19 cellular contexts compared by ENCODE assay signal in the genomic region with DNA sequence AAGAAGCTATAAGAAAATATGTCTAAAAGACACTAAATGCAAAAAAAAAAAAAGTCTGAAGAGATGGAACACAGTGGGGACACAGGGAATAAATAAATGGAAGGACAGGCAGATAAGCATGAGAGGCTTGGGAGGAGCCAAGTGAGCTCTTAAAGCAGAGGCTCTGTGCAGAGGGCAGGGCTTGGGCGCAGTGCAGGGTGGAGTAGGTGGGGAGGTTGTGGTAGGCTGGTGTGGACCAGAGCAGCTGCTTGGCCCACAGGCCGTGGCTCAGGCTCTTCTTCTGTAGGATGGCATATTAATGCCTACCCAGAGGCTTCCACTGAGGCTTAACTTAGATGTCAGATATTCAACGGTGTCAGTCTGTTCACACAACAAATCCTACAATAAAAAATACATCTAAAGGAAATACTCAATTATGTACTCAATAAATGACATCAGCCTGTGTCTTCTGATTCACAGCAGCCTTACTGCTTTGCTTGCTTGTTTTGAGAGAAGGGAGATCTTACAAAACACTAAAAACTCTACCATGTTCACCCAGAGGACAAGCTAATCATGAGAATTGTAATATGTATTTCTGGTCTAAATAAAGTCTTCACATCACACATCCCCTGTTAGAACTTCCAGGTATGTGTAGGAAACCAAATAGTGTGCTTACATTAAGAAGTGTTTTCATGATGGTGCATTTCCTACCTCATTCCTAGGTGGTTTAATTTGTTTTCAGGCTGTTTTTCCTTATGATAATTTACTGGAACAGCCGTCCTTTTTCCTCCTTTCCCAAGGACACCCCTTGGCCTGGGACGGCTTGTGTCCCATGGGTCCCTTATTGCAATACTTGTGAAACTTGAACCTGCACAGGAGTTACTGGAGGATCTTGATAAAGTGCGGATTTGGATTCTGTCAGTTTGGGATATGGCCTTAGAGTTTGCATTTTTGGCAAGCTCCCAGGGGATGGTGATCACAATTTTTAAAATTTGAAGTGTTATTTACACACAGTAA. TPM values are rescaled to one million over a fixed set of nuclear protein-coding genes. Genes with fewer than 3 reads are reported as not detected.
DNase-seq lines count a peak whose midpoint lies in the region; ATAC-seq and TF ChIP-seq lines count a peak whose summit lies in the region.
"Had no signal": no experiment of that assay in that cellular context is flagged by ENCODE, and none has a peak within 500 bp of the region (broad histone marks: within the 10 kb centered on the region; RNA-seq: fewer than 3 reads in every experiment).

No MANE protein-coding gene starts in this region.

- H3K27me3 Mint-ChIP-seq in immature natural killer cell (ENCODE audit: low read depth in 3 of 3), result peaks cover 0 to 6% (median 5%) of the 10 kb centered on the region in 3 donors
- H3K27me3 Mint-ChIP-seq: stimulated activated memory B cell treated with anti-CD40 and anti-IgM and Interleukin-4, amounts not matched to agents 10 μg/mL and 1 μg/mL and 100 μg/mL, for 72 hours had no signal

- H2AFZ ChIP-seq in osteoblast (ENCODE audit: low read length), result no peak overlapping the region

- H3K4me1 ChIP-seq in osteoblast (ENCODE audit: insufficient read depth, low read length), result no peaks in the 10 kb centered on the region

- peaks cover 52 to 94% of the 10 kb centered on the region in 2 donors for H3K4me1 Mint-ChIP-seq in immature natural killer cell

- no peaks in the 10 kb centered on the region for H3K9me3 Mint-ChIP-seq in immature natural killer cell
- H3K9me3 Mint-ChIP-seq: stimulated activated memory B cell treated with anti-CD40 and anti-IgM and Interleukin-4, amounts not matched to agents 10 μg/mL and 1 μg/mL and 100 μg/mL, for 72 hours had no signal

- no peak for DNase-seq in Right ventricle myocardium superior
- no peak for DNase-seq in cardiac septum (ENCODE audit: low spot score)
- DNase-seq in SK-N-MC (ENCODE audit: low read depth, low spot score), result no peak
- DNase-seq in immature natural killer cell, result peak; percentile 56 to 77 (median 71)
- DNase-seq in ACHN, result no peak
- DNase-seq in DMS53 (lab: John Stamatoyannopoulos, UW), result no peak
- no peak for DNase-seq in osteoblast (ENCODE audit: insufficient read length, low spot score, missing footprints)
- DNase-seq: activated naive CD4-positive, alpha-beta T cell treated with anti-CD3 and anti-CD28 coated beads, Interleukin-2, amount 50 U/mL, for 16 hours; C1 segment of cervical spinal cord; foreskin melanocyte; H7; IMR-90; mesendoderm; NCI-H1092; NCI-H2227 treated with DMSO at 0.1 percent for 48 hours; SHP77 treated with DMSO at 0.1 percent for 48 hours had no signal

- in situ Hi-C loops in ACHN (cut with HindIII; ENCODE audit: low pct_ligation_motif_present, low pct_unique_long_range_greater_than_20kb, low sequenced_read_pairs), result no loop called here

- intact Hi-C loops in Right ventricle myocardium superior (cut with DNase I) (no loop called here), cardiac septum (cut with DNase I) (no loop called here)

- H3K79me2 ChIP-seq in osteoblast (ENCODE audit: insufficient read depth, low read length), result peaks cover 74% of the 10 kb centered on the region

- H3K4me3 Mint-ChIP-seq in immature natural killer cell, result peak overlapping the region; percentile 69 to 77 (median 75)
- H3K4me3 Mint-ChIP-seq: stimulated activated memory B cell treated with anti-CD40 and anti-IgM and Interleukin-4, amounts not matched to agents 10 μg/mL and 1 μg/mL and 100 μg/mL, for 72 hours had no signal

- H3K9me3 ChIP-seq in SK-N-MC (ENCODE audit: low read depth, low read length) (no peaks in the 10 kb centered on the region), osteoblast (ENCODE audit: low read depth, low read length) (no peaks in the 10 kb centered on the region)
- H3K9me3 ChIP-seq: vagina had no signal

- H3K4me3 ChIP-seq in SK-N-MC (no peak overlapping the region), osteoblast (ENCODE audit: insufficient read depth, low read length) (no peak overlapping the region)
- H3K4me3 ChIP-seq: cardiac muscle cell, vagina had no signal

- no peak for TF ChIP-seq CTCF in osteoblast (IDR thresholded peaks at IDR 0.05; ENCODE audit: extremely low read depth, low read depth, low read length)

- H3K4me2 ChIP-seq in osteoblast (ENCODE audit: insufficient read depth, low read length), result no peak overlapping the region

- H3K9ac ChIP-seq in SK-N-MC (ENCODE audit: insufficient read length), result no peak overlapping the region

- H3K36me3 ChIP-seq in SK-N-MC (ENCODE audit: insufficient read depth, low read length) (0 out of 2 replicates have a peak, but pooled peaks cover 3% of the 10 kb centered on the region), osteoblast (ENCODE audit: insufficient read depth, low read length) (peaks cover 6% of the 10 kb centered on the region)
- H3K36me3 ChIP-seq: vagina had no signal

- peaks cover 23 to 30% (median 24%) of the 10 kb centered on the region in 3 donors for H3K36me3 Mint-ChIP-seq in immature natural killer cell

- H3K27ac ChIP-seq in SK-N-MC, result peak overlapping the region; percentile 3; the same call in 1 of the 2 replicates
- no peak overlapping the region for H3K27ac ChIP-seq in osteoblast (ENCODE audit: low read depth, low read length)
- H3K27ac ChIP-seq: vagina had no signal

- peak; percentile 90 for ATAC-seq in Right ventricle myocardium superior (ENCODE audit: poor library complexity)
- ATAC-seq: stimulated activated memory B cell treated with anti-CD40 and anti-IgM and Interleukin-4, amounts not matched to agents 10 μg/mL and 1 μg/mL and 100 μg/mL, for 72 hours had no signal

- no peaks in the 10 kb centered on the region for H3K27me3 ChIP-seq in osteoblast (ENCODE audit: insufficient read depth, low read length)
- H3K27me3 ChIP-seq: cardiac muscle cell, vagina had no signal

- peaks cover 12% of the 10 kb centered on the region for H4K20me1 ChIP-seq in osteoblast (ENCODE audit: insufficient read depth, low read length)

- peak overlapping the region; percentile 81 to 93 (median 86) for H3K27ac Mint-ChIP-seq in immature natural killer cell
- H3K27ac Mint-ChIP-seq: stimulated activated memory B cell treated with anti-CD40 and anti-IgM and Interleukin-4, amounts not matched to agents 10 μg/mL and 1 μg/mL and 100 μg/mL, for 72 hours had no signal

RNA-seq across cellular contexts. Expression of a gene that starts 24.9 kb away (rescaled TPM):
- total RNA-seq in Right ventricle myocardium superior (21.6 TPM), cardiac septum (38.9 TPM), osteoblast (22.8 and 27.4 TPM in 2 replicates)
- 10 to 100 TPM; 23.1 to 64.8 (median 26.9) TPM for polyA plus RNA-seq in immature natural killer cell

Comparison
In these comparisons a context has a peak if more than half of its experiments do, and no peak if none do; other contexts are left out.
1. DNase-seq: peak in immature natural killer cell (3 of 3); none in Right ventricle myocardium superior (single experiment), cardiac septum (single experiment), SK-N-MC (single experiment), ACHN (single experiment), DMS53 (single experiment) and osteoblast (single experiment).